ENCODE assay signal across 8 cellular contexts in the genomic region with DNA sequence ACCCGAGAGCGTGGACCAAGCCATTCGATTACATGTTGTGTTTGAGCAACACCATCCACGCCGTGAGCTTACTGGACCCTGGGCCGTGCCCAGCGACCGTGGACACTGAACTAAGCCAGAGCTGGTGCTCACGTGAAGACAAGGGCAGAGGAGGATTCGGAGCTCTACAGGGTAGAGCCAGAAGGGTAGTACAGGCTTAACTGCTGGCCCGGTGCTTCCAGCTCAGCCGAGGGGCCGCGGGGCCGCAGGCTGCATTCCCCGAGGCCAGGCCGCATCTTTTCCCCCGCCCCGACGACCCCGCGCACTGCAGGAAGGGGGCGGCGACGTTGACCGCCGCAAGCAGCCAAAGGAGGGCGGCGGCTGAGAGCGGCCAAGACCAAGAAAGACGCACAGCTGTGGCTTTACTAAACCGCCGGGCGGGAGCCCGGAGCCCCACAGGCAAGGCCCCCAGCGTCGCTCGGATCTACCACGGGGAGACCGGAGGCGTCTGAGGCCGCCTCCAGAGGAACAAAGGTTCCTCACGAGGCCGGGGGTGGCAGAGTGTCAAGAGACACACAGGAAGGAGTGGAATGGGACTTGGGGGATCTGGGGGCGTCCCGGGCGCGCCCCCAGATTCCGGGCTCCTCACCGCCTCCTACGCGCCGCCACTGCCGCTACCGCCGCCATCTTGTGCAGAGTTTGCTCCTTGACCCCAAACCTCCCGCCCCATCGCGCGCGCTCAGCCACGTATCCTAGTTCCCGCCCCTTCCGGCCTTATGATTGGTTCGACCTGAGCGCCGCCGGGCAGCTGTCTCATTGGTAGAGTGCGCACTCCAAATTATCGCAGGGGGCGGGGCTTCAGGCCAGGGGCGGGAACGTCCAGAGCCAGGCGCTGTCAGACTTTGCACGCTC. TPM values are rescaled to one million over a fixed set of nuclear protein-coding genes. Genes with fewer than 3 reads are reported as not detected.
DNase-seq lines count a peak whose midpoint lies in the region; ATAC-seq lines count a peak whose summit lies in the region.

A gene (minus strand): TSS at position 680 of the 891 bp plus-strand sequence. CDS start 14 bp downstream, at position 666.

- H3K27ac Mint-ChIP-seq in CD4-positive, alpha-beta memory T cell: peak within 1 kb of the TSS; percentile 84 to 99 (median 97)

- intact Hi-C loops in CD4-positive, alpha-beta memory T cell (cut with micrococcal nuclease): loop anchor here (1.0 to 2.0 kb wide), 5 partner anchors 19 to 63 kb away; a partner anchor contains a TSS

- H3K27ac ChIP-seq in CD4-positive, alpha-beta memory T cell (ENCODE audit: low read depth, low read length): peak within 1 kb of the TSS; percentile 92

- H3K27me3 ChIP-seq in CD4-positive, alpha-beta memory T cell (ENCODE audit: insufficient read depth, low read length): no peaks in the 10 kb centered on the region

- H3K9me3 ChIP-seq in CD4-positive, alpha-beta memory T cell (ENCODE audit: control insufficient read depth in 1 of 2, low read length in 2 of 2): no peaks in the 10 kb centered on the region

- DNase-seq in CD4-positive, alpha-beta memory T cell: peak; percentile 95 to 99 (median 97)
- DNase-seq in HS-5 (ENCODE audit: low read depth): peak; percentile 86
- peak; percentile 98 for DNase-seq in NK-92 treated with Interleukin-12 subunit alpha and Interleukin-12 subunit beta, amount 100 ng/mL, for 24 hours (lab: John Stamatoyannopoulos, UW)
- DNase-seq in activated CD8-positive, alpha-beta memory T cell treated with anti-CD3 and anti-CD28 coated beads for 24 hours: peak; percentile 99
- DNase-seq in effector CD8-positive, alpha-beta T cell (lab: John Stamatoyannopoulos, UW): peak; percentile 99
- peak; percentile 98 to 99 for DNase-seq in lung microvascular endothelial cell (ENCODE audit: low read depth in 2 of 2)
- peak; percentile 99 to 100 (median 99) for DNase-seq in stimulated activated CD4-positive, alpha-beta T cell treated with anti-CD3 and anti-CD28 coated beads, TNF-alpha, amount 100 ng/mL, for 48 hours (ENCODE audit: low read depth in 3 of 3)

- peak; percentile 81 for ATAC-seq in GM19467 (IDR thresholded peaks at IDR 0.05; ENCODE audit: unreplicated experiment)

- peak within 1 kb of the TSS; percentile 93 to 99 (median 95) for H3K4me3 Mint-ChIP-seq in CD4-positive, alpha-beta memory T cell

- peaks cover 0 to 34% of the 10 kb centered on the region in 2 donors for H3K36me3 Mint-ChIP-seq in CD4-positive, alpha-beta memory T cell

- CTCF ChIA-PET in CD4-positive, alpha-beta memory T cell (lab: Charles Lee; ENCODE audit: partially characterized antibody): interaction anchor here (0.9 to 1.7 kb wide), 5 partner anchors 8 to 251 kb away, joined by 3 to 7 read pairs (median 3); a partner anchor contains a TSS

- H3K4me3 ChIP-seq in CD4-positive, alpha-beta memory T cell (ENCODE audit: low read length in 2 of 2): peak within 1 kb of the TSS; percentile 55 to 76

- H3K27me3 Mint-ChIP-seq in CD4-positive, alpha-beta memory T cell: no peaks in the 10 kb centered on the region

- H3K36me3 ChIP-seq in CD4-positive, alpha-beta memory T cell (ENCODE audit: insufficient read depth, low read length): peaks cover 22% of the 10 kb centered on the region

- H3K4me1 Mint-ChIP-seq in CD4-positive, alpha-beta memory T cell: peaks cover 14 to 48% (median 26%) of the 10 kb centered on the region in 4 donors

- no peaks in the 10 kb centered on the region for H3K9me3 Mint-ChIP-seq in CD4-positive, alpha-beta memory T cell

- H3K4me1 ChIP-seq in CD4-positive, alpha-beta memory T cell (ENCODE audit: insufficient read depth, low read length): peaks cover 37% of the 10 kb centered on the region

- POLR2A ChIA-PET in CD4-positive, alpha-beta memory T cell (lab: Charles Lee; ENCODE audit: partially characterized antibody): interaction anchor here (0.6 to 11.8 kb wide), 36 partner anchors 8 to 235 kb away, joined by 3 to 162 read pairs (median 8); a partner anchor contains a TSS

RNA-seq across cellular contexts. Expression of the gene that starts here (rescaled TPM):
- total RNA-seq in CD4-positive, alpha-beta memory T cell: 100 to 1,000 TPM; 260 to 262 TPM
- 100 to 1,000 TPM; 122 to 142 TPM for polyA plus RNA-seq in CD4-positive, alpha-beta memory T cell
- 170 and 189 TPM in 2 replicates for total RNA-seq in lung microvascular endothelial cell

Comparison
In these comparisons a context has a peak if more than half of its experiments do, and no peak if none do; other contexts are left out.
1. Peak in every context shown above with its lines: DNase-seq, ATAC-seq, H3K4me3 ChIP-seq and H3K27ac ChIP-seq.